ENCODE assay signal across 8 cellular contexts in genomic region chr16:85798901-85799496, GRCh38. TPM values are rescaled to one million over a fixed set of nuclear protein-coding genes. Genes with fewer than 3 reads are reported as not detected.
A peak's percentile ranks its signal among the peaks of the same experiment; 100 is the strongest.
DNase-seq lines count a peak whose midpoint lies in the region; ATAC-seq and TF ChIP-seq lines count a peak whose summit lies in the region.

No MANE protein-coding gene starts in this region.

- peaks cover 37% of the 10 kb centered on the region for H3K4me1 Mint-ChIP-seq in CD14-positive monocyte
- peaks cover 26% of the 10 kb centered on the region for H3K4me1 Mint-ChIP-seq in endothelial cell (ENCODE audit: unreplicated experiment)

- intact Hi-C loops in CD14-positive monocyte (cut with micrococcal nuclease) (no loop called here), upper lobe of right lung (cut with DNase I) (no loop called here)

- H3K27ac ChIP-seq in upper lobe of right lung, result peak overlapping the region; percentile 95

- H3K4me3 Mint-ChIP-seq in CD14-positive monocyte, result peak overlapping the region; percentile 88 to 94
- H3K4me3 Mint-ChIP-seq in endothelial cell (ENCODE audit: unreplicated experiment), result peak overlapping the region; percentile 94

- TF ChIP-seq CTCF in CD14-positive monocyte (IDR thresholded peaks at IDR 0.05) (no peak), endothelial cell (IDR thresholded peaks at IDR 0.05; ENCODE audit: unreplicated experiment) (no peak), upper lobe of right lung (IDR thresholded peaks at IDR 0.05) (no peak)

- H3K9me3 ChIP-seq in mucosa of stomach (ENCODE audit: control insufficient read depth, low read length) (no peaks in the 10 kb centered on the region), upper lobe of right lung (no peaks in the 10 kb centered on the region)

- H3K27ac Mint-ChIP-seq in CD14-positive monocyte, result peak overlapping the region; percentile 79 to 93 (median 90)
- H3K27ac Mint-ChIP-seq in endothelial cell (ENCODE audit: unreplicated experiment), result no peak overlapping the region

- H3K9me3 Mint-ChIP-seq in CD14-positive monocyte (no peaks in the 10 kb centered on the region), endothelial cell (ENCODE audit: unreplicated experiment) (no peaks in the 10 kb centered on the region)

- H3K4me1 ChIP-seq in mucosa of stomach (ENCODE audit: control insufficient read depth, insufficient read depth, low read length), result peaks cover 4% of the 10 kb centered on the region
- H3K4me1 ChIP-seq in upper lobe of right lung, result peaks cover 31% of the 10 kb centered on the region

- H3K4me3 ChIP-seq in mucosa of stomach (ENCODE audit: low read length) (peak overlapping the region; percentile 23), upper lobe of right lung (peak overlapping the region; percentile 78)

- peaks cover 0 to 5% (median 0%) of the 10 kb centered on the region in 3 donors for H3K27me3 Mint-ChIP-seq in CD14-positive monocyte (ENCODE audit: low read depth in 3 of 3)
- peaks cover 7% of the 10 kb centered on the region for H3K27me3 Mint-ChIP-seq in endothelial cell (ENCODE audit: unreplicated experiment)

- H3K36me3 Mint-ChIP-seq in CD14-positive monocyte (peaks cover 61 to 63% of the 10 kb centered on the region in 2 donors), endothelial cell (ENCODE audit: low read depth, unreplicated experiment) (peaks cover 42% of the 10 kb centered on the region)

- H3K27me3 ChIP-seq in mucosa of stomach (ENCODE audit: control insufficient read depth, insufficient read depth, low read length) (no peaks in the 10 kb centered on the region), upper lobe of right lung (no peaks in the 10 kb centered on the region)

- H3K9ac ChIP-seq in mucosa of stomach (ENCODE audit: low read length), result peak overlapping the region; percentile 90

- DNase-seq in CD14-positive monocyte (ENCODE audit: low spot score) (no peak), UCSD-AML1 (lab: John Stamatoyannopoulos, UW; ENCODE audit: unreplicated experiment) (peak; percentile 50), endothelial cell (ENCODE audit: low spot score) (peak; percentile 29), upper lobe of right lung (peak; percentile 75), GDM1 (lab: John Stamatoyannopoulos, UW) (no peak)

- H3K36me3 ChIP-seq in mucosa of stomach (ENCODE audit: control insufficient read depth, insufficient read depth, low read length), result peaks cover 6% of the 10 kb centered on the region
- peaks cover 52% of the 10 kb centered on the region for H3K36me3 ChIP-seq in upper lobe of right lung

- ATAC-seq in GM19328 (IDR thresholded peaks at IDR 0.05; ENCODE audit: unreplicated experiment) (peak; percentile 30), HG03457 (IDR thresholded peaks at IDR 0.05; ENCODE audit: unreplicated experiment) (peak; percentile 26), upper lobe of right lung (peak; percentile 38)

RNA-seq across cellular contexts. Expression of gene EMC8, which starts 0.3 kb away (rescaled TPM):
- 10 to 100 TPM; 28.2 to 30.0 TPM for polyA plus RNA-seq in CD14-positive monocyte
- total RNA-seq in endothelial cell (ENCODE audit: unreplicated experiment), result 42.7 TPM
- total RNA-seq in upper lobe of right lung, result 20.0 TPM

RNA-seq across cellular contexts. Expression of gene COX4I1, which starts 0.5 kb away (rescaled TPM):
- polyA plus RNA-seq in CD14-positive monocyte, result 1,000 to 10,000 TPM; 1,132 to 1,312 TPM
- total RNA-seq in endothelial cell (ENCODE audit: unreplicated experiment), result 552 TPM
- total RNA-seq in upper lobe of right lung, result 382 TPM

RNA-seq across cellular contexts. Expression of gene C16orf74, which starts 48.1 kb away (rescaled TPM):
- 10 to 100 TPM; 24.1 to 26.6 TPM for polyA plus RNA-seq in CD14-positive monocyte
- total RNA-seq in endothelial cell (ENCODE audit: unreplicated experiment), result 0.64 TPM
- total RNA-seq in upper lobe of right lung, result 2.7 TPM

Comparison
In these comparisons a context has a peak if more than half of its experiments do, and no peak if none do; other contexts are left out.
1. DNase-seq: peak in UCSD-AML1 (single experiment), endothelial cell (single experiment) and upper lobe of right lung (single experiment); none in CD14-positive monocyte (single experiment) and GDM1 (single experiment).
2. Peak in every context shown above with its lines, with median percentiles within 50 percentile points of each other: ATAC-seq.